ENCODE assay signal across 30 cellular contexts in the genomic region with DNA sequence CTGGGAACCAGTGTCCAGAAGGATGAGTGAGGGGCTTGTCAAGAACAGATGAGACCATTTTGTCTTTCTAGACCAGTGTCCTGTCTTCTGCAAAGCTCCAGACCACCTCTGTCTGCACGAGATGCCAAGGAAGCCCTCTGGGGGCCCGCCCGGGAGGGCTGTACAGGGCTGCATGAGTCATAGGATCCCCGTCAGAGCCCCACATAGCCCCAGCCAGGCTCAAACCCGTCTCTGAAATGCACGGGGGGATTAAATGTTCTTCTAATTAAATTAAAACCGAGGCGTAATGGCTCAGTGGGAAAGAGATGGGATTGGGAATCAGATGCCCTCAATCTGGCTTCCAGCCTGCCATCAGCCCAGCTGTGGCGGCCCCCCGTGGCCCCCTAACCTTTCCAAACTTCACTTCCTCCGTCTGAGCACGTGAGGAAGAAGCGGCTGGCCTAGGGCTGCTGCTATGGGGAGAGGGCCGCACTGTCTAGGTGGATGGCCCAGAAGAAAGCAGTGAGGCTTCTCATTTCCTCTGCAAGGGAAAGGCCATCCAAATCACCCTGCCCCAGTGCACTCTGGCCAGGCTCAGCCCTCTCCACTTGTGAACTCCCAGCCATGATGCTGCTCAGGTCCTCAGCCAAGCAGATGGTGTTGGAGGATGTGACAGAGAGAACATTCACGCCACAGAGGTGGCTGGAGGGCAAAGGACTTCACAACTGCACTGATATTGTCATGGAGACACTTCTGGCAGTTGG. TPM values are rescaled to one million over a fixed set of nuclear protein-coding genes. Genes with fewer than 3 reads are reported as not detected.
DNase-seq lines count a peak whose midpoint lies in the region; ATAC-seq, FAIRE-seq and TF ChIP-seq lines count a peak whose summit lies in the region.
"Had no signal": no experiment of that assay in that cellular context is flagged by ENCODE, and none has a peak within 500 bp of the region (broad histone marks: within the 10 kb centered on the region; RNA-seq: fewer than 3 reads in every experiment).

No MANE protein-coding gene starts in this region.

- H3K4me1 ChIP-seq in IMR-90 (ENCODE audit: control insufficient read depth, insufficient read depth, low read length) (no peaks in the 10 kb centered on the region), hepatocyte (ENCODE audit: insufficient read depth) (peaks cover 19% of the 10 kb centered on the region), sigmoid colon (peaks cover 0 to 16% (median 7%) of the 10 kb centered on the region in 4 donors), SJCRH30 (peaks cover 16% of the 10 kb centered on the region)
- H3K4me1 ChIP-seq: foreskin keratinocyte, HAP-1, prostate gland, uterus had no signal

- no peak overlapping the region for H2AK9ac ChIP-seq in IMR-90 (replicated peaks; ENCODE audit: low read depth, low read length, poor library complexity)

- no peaks in the 10 kb centered on the region for H3K27me3 Mint-ChIP-seq in chondrocyte (ENCODE audit: low read depth)
- H3K27me3 Mint-ChIP-seq: activated B cell treated with CpG ODN at 0.5 μM for 24 hours had no signal

- H2BK120ac ChIP-seq in IMR-90 (ENCODE audit: low read depth, low read length), result no peak overlapping the region

- H4K5ac ChIP-seq in IMR-90 (ENCODE audit: low read depth, low read length), result no peak overlapping the region

- peaks cover 16% of the 10 kb centered on the region for H3K36me3 Mint-ChIP-seq in chondrocyte (ENCODE audit: low read depth)
- H3K36me3 Mint-ChIP-seq: immature natural killer cell had no signal

- H3K27me3 ChIP-seq in IMR-90 (ENCODE audit: control insufficient read depth, insufficient read depth, low read length) (peaks cover 4% of the 10 kb centered on the region; the same call in 1 of the 2 replicates), hepatocyte (no peaks in the 10 kb centered on the region), sigmoid colon (no peaks in the 10 kb centered on the region), SJCRH30 (no peaks in the 10 kb centered on the region)
- H3K27me3 ChIP-seq: BLaER1, foreskin keratinocyte, uterus had no signal

- no peaks in the 10 kb centered on the region for H3K9me3 Mint-ChIP-seq in chondrocyte (ENCODE audit: low read depth)
- H3K9me3 Mint-ChIP-seq: activated B cell treated with CpG ODN at 0.5 μM for 24 hours; immature natural killer cell; stimulated activated effector memory CD8-positive, alpha-beta T cell treated with anti-CD3 and anti-CD28 coated beads, Interleukin-12 subunit alpha, Interleukin-12 subunit beta, amount 100 ng/mL, for 72 hours had no signal

- TF ChIP-seq POLR2A in IMR-90 (IDR thresholded peaks at IDR 0.05; ENCODE audit: low read depth, low read length), result no peak
- TF ChIP-seq POLR2A in sigmoid colon (IDR thresholded peaks at IDR 0.05), result no peak

- peak overlapping the region; percentile 52 for H2AFZ ChIP-seq in IMR-90 (replicated peaks; ENCODE audit: low read length, poor library complexity)
- H2AFZ ChIP-seq in hepatocyte, result no peak overlapping the region

- no peak overlapping the region for H3K9ac ChIP-seq in IMR-90 (ENCODE audit: low read depth, low read length)
- H3K9ac ChIP-seq: BLaER1 had no signal

- no peak overlapping the region for H2BK20ac ChIP-seq in IMR-90 (ENCODE audit: low read depth, low read length)

- H4K91ac ChIP-seq in IMR-90 (ENCODE audit: insufficient read depth, low read depth, low read length), result no peak overlapping the region

- H3K4me3 Mint-ChIP-seq in chondrocyte (ENCODE audit: unreplicated experiment), result no peak overlapping the region
- H3K4me3 Mint-ChIP-seq: activated B cell treated with CpG ODN at 0.5 μM for 24 hours; immature natural killer cell; nephron progenitor cell; stimulated activated effector memory CD8-positive, alpha-beta T cell treated with anti-CD3 and anti-CD28 coated beads, Interleukin-12 subunit alpha, Interleukin-12 subunit beta, amount 100 ng/mL, for 72 hours had no signal

- H3K27ac Mint-ChIP-seq in chondrocyte (ENCODE audit: unreplicated experiment), result no peak overlapping the region
- H3K27ac Mint-ChIP-seq: activated B cell treated with CpG ODN at 0.5 μM for 24 hours; immature natural killer cell; nephron progenitor cell; stimulated activated effector memory CD8-positive, alpha-beta T cell treated with anti-CD3 and anti-CD28 coated beads, Interleukin-12 subunit alpha, Interleukin-12 subunit beta, amount 100 ng/mL, for 72 hours had no signal

- no peak overlapping the region for H3K23ac ChIP-seq in IMR-90 (ENCODE audit: low read depth, low read length)

- peaks cover 13% of the 10 kb centered on the region for H3K36me3 ChIP-seq in IMR-90 (ENCODE audit: control insufficient read depth, insufficient read depth, low read length)
- H3K36me3 ChIP-seq in hepatocyte (replicated peaks; ENCODE audit: insufficient read depth, low read depth), result no peaks in the 10 kb centered on the region
- no peaks in the 10 kb centered on the region for H3K36me3 ChIP-seq in sigmoid colon
- H3K36me3 ChIP-seq in SJCRH30, result peaks cover 89% of the 10 kb centered on the region
- H3K36me3 ChIP-seq: HAP-1, prostate gland, uterus had no signal

- H3K79me1 ChIP-seq in IMR-90 (ENCODE audit: low read depth in 1 of 2, low read length in 2 of 2), result peaks cover 9 to 46% of the 10 kb centered on the region in 2 experiments; a peak in 2 of 4 replicates

- DNase-seq in IMR-90 (no peak), chondrocyte (ENCODE audit: low spot score) (peak; percentile 42), hepatocyte (ENCODE audit: low spot score) (no peak), sigmoid colon (peak; percentile 49), occipital lobe (lab: John Stamatoyannopoulos, UW) (no peak), urothelium cell line (ENCODE audit: low spot score) (no peak), SJCRH30 (no peak)
- DNase-seq: ACHN; activated CD4-positive, alpha-beta T cell treated with anti-CD3 and anti-CD28 coated beads, Interleukin-2, amount 50 U/mL, for 4 hours; activated gamma-delta T cell; effector CD8-positive, alpha-beta T cell; erythroblast; foreskin keratinocyte; GF-D8; immature natural killer cell; mucosa of descending colon; NCI-H1105; NCI-H2029; NCI-H2227 treated with DMSO at 0.1 percent for 48 hours; NCI-H774; nephron progenitor cell; small intestine; T1000 had no signal

- no peak overlapping the region for H3K14ac ChIP-seq in IMR-90 (replicated peaks; ENCODE audit: low read depth, low read length)

- no peak for ATAC-seq in IMR-90 (ENCODE audit: low read depth)
- ATAC-seq in HG02678 (IDR thresholded peaks at IDR 0.05; ENCODE audit: unreplicated experiment), result no peak
- ATAC-seq: foreskin keratinocyte; mucosa of descending colon; stimulated activated effector memory CD8-positive, alpha-beta T cell treated with anti-CD3 and anti-CD28 coated beads, Interleukin-12 subunit alpha, Interleukin-12 subunit beta, amount 100 ng/mL, for 72 hours had no signal

- CTCF ChIA-PET in IMR-90 (lab: Yijun Ruan, JAX), result no interaction called here

- dilution Hi-C loops in IMR-90 (cut with HindIII; ENCODE audit: low sequenced_read_pairs, unreplicated experiment), result no loop called here

- TF ChIP-seq CTCF in IMR-90 (conservative IDR thresholded peaks at IDR 0.05; ENCODE audit: low read depth, low read length) (no peak), chondrocyte (IDR thresholded peaks at IDR 0.05) (no peak), hepatocyte (IDR thresholded peaks at IDR 0.05; ENCODE audit: poor library complexity) (no peak), sigmoid colon (IDR thresholded peaks at IDR 0.05) (no peak)

- no peak for TF ChIP-seq RAD21 in IMR-90 (IDR thresholded peaks at IDR 0.05; ENCODE audit: low read length)

- POLR2A ChIA-PET in IMR-90 (lab: Charles Lee; ENCODE audit: unreplicated experiment), result no interaction called here

- no peak overlapping the region for H3K18ac ChIP-seq in IMR-90 (ENCODE audit: low read depth, low read length)

- no peak for FAIRE-seq in urothelium cell line (lab: Jason Lieb, UNC)
- FAIRE-seq: small intestine had no signal

- intact Hi-C loops in IMR-90 (cut with micrococcal nuclease) (no loop called here), sigmoid colon (cut with DNase I) (no loop called here)

- H2BK5ac ChIP-seq in IMR-90 (ENCODE audit: low read depth, low read length, poor library complexity, severe bottlenecking), result no peak overlapping the region

- H3K56ac ChIP-seq in IMR-90 (ENCODE audit: extremely low read depth, insufficient read depth, low read length), result no peak overlapping the region

- no peak overlapping the region for H3K4me3 ChIP-seq in IMR-90 (ENCODE audit: insufficient read depth, low read depth, low read length)
- no peak overlapping the region for H3K4me3 ChIP-seq in hepatocyte
- no peak overlapping the region for H3K4me3 ChIP-seq in sigmoid colon
- H3K4me3 ChIP-seq in SJCRH30, result no peak overlapping the region
- H3K4me3 ChIP-seq: BLaER1, HAP-1, mucosa of descending colon, prostate gland, uterus had no signal

- no peak overlapping the region for H3K4me2 ChIP-seq in IMR-90 (ENCODE audit: low read depth, low read length)
- H3K4me2 ChIP-seq in hepatocyte, result no peak overlapping the region
- H3K4me2 ChIP-seq: BLaER1 had no signal

- H3K9me1 ChIP-seq in IMR-90 (ENCODE audit: insufficient read depth, low read length), result no peaks in the 10 kb centered on the region

- peaks cover 4% of the 10 kb centered on the region for H3K4me1 Mint-ChIP-seq in chondrocyte (ENCODE audit: low read depth)
- H3K4me1 Mint-ChIP-seq: stimulated activated effector memory CD8-positive, alpha-beta T cell treated with anti-CD3 and anti-CD28 coated beads, Interleukin-12 subunit alpha, Interleukin-12 subunit beta, amount 100 ng/mL, for 72 hours had no signal

- H3K9me2 ChIP-seq in hepatocyte (replicated peaks; ENCODE audit: insufficient read depth), result no peaks in the 10 kb centered on the region

- H4K8ac ChIP-seq in IMR-90 (ENCODE audit: low read depth in 2 of 2, low read length in 2 of 2), result no peak overlapping the region

- peaks cover 52% of the 10 kb centered on the region for H3K79me2 ChIP-seq in hepatocyte

- H3K9me3 ChIP-seq in IMR-90 (ENCODE audit: control insufficient read depth, insufficient read depth, low read length) (peaks cover 14% of the 10 kb centered on the region), hepatocyte (ENCODE audit: low read depth) (no peaks in the 10 kb centered on the region), sigmoid colon (no peaks in the 10 kb centered on the region), SJCRH30 (replicated peaks) (0 out of 2 replicates have a peak, but pooled peaks cover 3% of the 10 kb centered on the region)
- H3K9me3 ChIP-seq: HAP-1, mucosa of descending colon, prostate gland, uterus had no signal

- WGBS in IMR-90 (ENCODE audit: extremely low coverage in 2 of 2, insufficient read length in 1 of 2), 2 experiments, result 83% methylated on average over 1 of the region's 15 CpGs; no CpG with 5 or more reads in 1 of the 2 experiments
- 82% methylated on average over 15 of the region's 15 CpGs for WGBS in hepatocyte (ENCODE audit: low lambda C conversion rate, missing lambda C conversion rate)
- 89 to 95% methylated on average over 15 of the region's 15 CpGs for WGBS in sigmoid colon, 2 donors

- no peak overlapping the region for H3K4ac ChIP-seq in IMR-90 (ENCODE audit: low read depth, low read length)

- TF ChIP-seq EP300 in sigmoid colon (IDR thresholded peaks at IDR 0.05), result no peak

- in situ Hi-C loops in IMR-90 (cut with MboI; ENCODE audit: low sequenced_read_pairs), result no loop called here

- BruUV-seq in IMR-90 (replicated peaks; lab: Mats Ljungman, UMichigan), result no TSS peak

- H2AK5ac ChIP-seq in IMR-90 (ENCODE audit: low read depth, low read length), result no peak overlapping the region

- H4K20me1 ChIP-seq in IMR-90 (ENCODE audit: insufficient read depth, low read length) (peaks cover 55% of the 10 kb centered on the region), hepatocyte (ENCODE audit: insufficient read depth, poor library complexity, severe bottlenecking) (peaks cover 20% of the 10 kb centered on the region)

- H3K27ac ChIP-seq in IMR-90 (ENCODE audit: insufficient read depth, low read length) (no peak overlapping the region), hepatocyte (peak overlapping the region; percentile 88), sigmoid colon (no peak overlapping the region), SJCRH30 (no peak overlapping the region)
- H3K27ac ChIP-seq: BLaER1, foreskin keratinocyte, prostate gland, uterus had no signal

- no peak overlapping the region for H2BK15ac ChIP-seq in IMR-90 (ENCODE audit: low read depth, low read length)

RNA-seq across cellular contexts. Expression of a gene that starts 32.8 kb away (rescaled TPM):
- 1.9 and 2.0 TPM in 2 replicates for total RNA-seq in IMR-90 (2012; rRNA removed)
- polyA plus RNA-seq in IMR-90 (2012; rRNA removed), result 0.11 and 0.14 TPM in 2 replicates
- under 0.01 TPM in 2 replicates for polyA plus RNA-seq in IMR-90 (2012; cell fraction: cytosol; rRNA removed)
- polyA plus RNA-seq in IMR-90 (2012; cell fraction: nucleus; rRNA removed; ENCODE audit: low replicate concordance), result 0.57 and 1.3 TPM in 2 replicates
- 2.5 to 8.5 TPM (median 2.7 TPM) in 3 replicates for total RNA-seq in chondrocyte
- 6.6 and 7.9 TPM in 2 replicates for total RNA-seq in hepatocyte
- polyA plus RNA-seq in hepatocyte, result 3.1 and 4.0 TPM in 2 replicates
- total RNA-seq in sigmoid colon, result 1 to 10 TPM in 3 of 4 donors, under 1 TPM in 1; 0.99 to 3.6 (median 1.4) TPM
- polyA plus RNA-seq in sigmoid colon, result under 1 TPM; under 0.01 to 0.32 (median under 0.01) TPM
- 2.8 TPM for total RNA-seq in occipital lobe
- 8.5 and 12.3 TPM in 2 replicates for total RNA-seq in SJCRH30 (2014; rRNA removed; shearing (Covaris generic))

Comparison
In these comparisons a context has a peak if more than half of its experiments do, and no peak if none do; other contexts are left out.
1. DNase-seq: peak in chondrocyte (single experiment) and sigmoid colon (single experiment); none in IMR-90 (single experiment), hepatocyte (single experiment), occipital lobe (single experiment), urothelium cell line (single experiment) and SJCRH30 (0 of 2).